Comparison of ENCODE assay signal across 36 cellular contexts in genomic region chr6:47181681-47182080, GRCh38.
"Had no signal": no experiment of that assay in that cellular context is flagged by ENCODE, and none has a peak within 500 bp of the region (broad histone marks: within the 10 kb centered on the region; RNA-seq: fewer than 3 reads in every experiment).

No MANE protein-coding gene starts in this region.

- ATAC-seq: activated CD8-positive, alpha-beta memory T cell treated with anti-CD3 and anti-CD28 coated beads, Interleukin-2, amount 10 ng/mL, durations not matched to agents 7 days and 5 days; activated T-helper 17 cell treated with anti-CD3 and anti-CD28 coated beads, Interleukin-2, amount 50 U/mL, for 72 hours; Right ventricle myocardium inferior; SK-N-SH treated with all-trans-retinoic acid at 6 μM for 48 hours had no signal

- H3K4me3 ChIP-seq: cardiac muscle cell had no signal

- FAIRE-seq: RCC 7860 had no signal

- DNase-seq: activated CD4-positive, alpha-beta memory T cell treated with anti-CD3 and anti-CD28 coated beads, Interleukin-2, amount 10 ng/mL, durations not matched to agents 7 days and 5 days; activated CD4-positive, alpha-beta T cell treated with anti-CD3 and anti-CD28 coated beads for 1 hour; activated CD4-positive, alpha-beta T cell treated with anti-CD3 and anti-CD28 coated beads for 48 hours; activated CD4-positive, CD25-positive, alpha-beta regulatory T cell; activated CD8-positive, alpha-beta memory T cell treated with anti-CD3 and anti-CD28 coated beads for 24 hours; activated CD8-positive, alpha-beta memory T cell treated with anti-CD3 and anti-CD28 coated beads, Interleukin-2, amount 10 ng/mL, durations not matched to agents 7 days and 5 days; activated CD8-positive, alpha-beta memory T cell treated with anti-CD3 and anti-CD28 coated beads, Interleukin-2, amount 50 U/mL, for 48 hours; activated effector memory CD4-positive, alpha-beta T cell treated with anti-CD3 and anti-CD28 coated beads, Interleukin-2, amount 50 U/mL, for 16 hours; activated naive CD4-positive, alpha-beta T cell; activated naive CD4-positive, alpha-beta T cell treated with anti-CD3 and anti-CD28 coated beads, Interleukin-2, amount 50 U/mL, for 16 hours; activated naive CD8-positive, alpha-beta T cell treated with anti-CD3 and anti-CD28 coated beads for 36 hours; activated T-cell treated with anti-CD3 and anti-CD28 coated beads, Interleukin-2, amount 50 U/mL, for 48 hours; amniotic stem cell; aorta; Karpas-422; KBM-7; NCI-H1105; NCI-H1417 treated with DMSO at 0.1 percent for 48 hours; NCI-H187 treated with DMSO at 0.1 percent for 48 hours; NCI-H2081; NCI-H226; NCI-H446 treated with DMSO at 0.1 percent for 48 hours; NCI-H524; NCI-H69; SIG-M5; SW 1271; T-helper 1 cell; T-helper 2 cell; T-helper 9 cell; WERI-Rb-1 had no signal

- H3K36me3 ChIP-seq: cardiac muscle cell, WERI-Rb-1 had no signal

- H3K27ac ChIP-seq: cardiac muscle cell, RWPE1, WERI-Rb-1 had no signal

- H3K27me3 ChIP-seq: cardiac muscle cell had no signal
